ENCODE assay signal across 8 cellular contexts in the genomic region with DNA sequence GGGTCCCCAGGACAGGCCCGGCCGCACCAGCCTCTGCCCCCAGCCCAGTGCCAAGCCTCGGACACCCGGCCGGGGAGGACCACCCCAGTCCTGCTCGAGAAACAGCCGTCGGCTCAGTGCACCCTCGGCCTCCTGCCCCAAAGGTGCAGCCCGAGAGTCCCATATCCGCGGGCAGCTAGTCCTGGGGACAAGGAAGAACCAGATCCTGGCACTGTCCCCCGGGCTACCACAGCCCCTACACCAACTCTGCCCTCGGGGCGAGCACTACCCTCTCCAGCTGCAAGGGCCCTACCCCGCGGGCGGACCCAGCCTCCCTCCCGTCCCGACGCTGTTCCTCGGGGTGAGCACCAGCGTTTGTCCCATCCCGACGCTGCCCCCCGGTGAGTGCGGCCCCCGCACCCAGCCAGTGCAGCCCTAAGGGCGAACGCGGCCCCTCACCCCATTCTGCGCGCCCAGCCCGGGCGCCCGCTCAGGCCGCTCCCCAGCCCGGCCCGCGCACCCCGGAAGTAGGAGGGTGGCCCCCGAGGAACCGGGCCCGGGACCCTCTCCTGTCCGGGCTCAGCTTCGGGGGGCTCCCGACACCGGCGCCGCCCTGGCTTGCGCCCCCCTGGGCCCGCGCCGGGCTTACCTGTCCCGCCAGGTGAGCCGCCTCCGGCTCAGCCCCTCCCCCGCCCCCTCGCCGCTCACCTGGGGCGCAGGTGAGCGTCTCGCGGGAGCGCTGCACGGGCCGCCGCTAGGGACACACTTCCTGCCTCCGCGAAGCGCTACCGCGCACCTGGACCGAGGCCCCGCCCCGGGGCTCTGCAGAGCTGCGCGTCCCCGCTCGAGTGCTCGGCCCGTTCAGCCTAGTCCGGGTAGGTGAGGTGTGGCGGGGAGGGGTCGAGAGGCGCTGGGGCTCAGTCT. TPM values are rescaled to one million over a fixed set of nuclear protein-coding genes. Genes with fewer than 3 reads are reported as not detected.
A peak's percentile ranks its signal among the peaks of the same experiment; 100 is the strongest.
DNase-seq lines count a peak whose midpoint lies in the region; ATAC-seq and TF ChIP-seq lines count a peak whose summit lies in the region.

A gene with protein sequence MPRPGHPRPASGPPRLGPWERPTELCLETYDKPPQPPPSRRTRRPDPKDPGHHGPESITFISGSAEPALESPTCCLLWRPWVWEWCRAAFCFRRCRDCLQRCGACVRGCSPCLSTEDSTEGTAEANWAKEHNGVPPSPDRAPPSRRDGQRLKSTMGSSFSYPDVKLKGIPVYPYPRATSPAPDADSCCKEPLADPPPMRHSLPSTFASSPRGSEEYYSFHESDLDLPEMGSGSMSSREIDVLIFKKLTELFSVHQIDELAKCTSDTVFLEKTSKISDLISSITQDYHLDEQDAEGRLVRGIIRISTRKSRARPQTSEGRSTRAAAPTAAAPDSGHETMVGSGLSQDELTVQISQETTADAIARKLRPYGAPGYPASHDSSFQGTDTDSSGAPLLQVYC (minus strand): TSS at position 747 of the 903 bp plus-strand sequence. CDS start 8,088 bp downstream, outside the sequence.

- POLR2A ChIA-PET in naive thymus-derived CD4-positive, alpha-beta T cell (lab: Charles Lee) = interaction anchor here (0.5 to 0.9 kb wide), 3 partner anchors 70 to 183 kb away, joined by 3 to 4 read pairs (median 3); a partner anchor contains a TSS

- no peak for TF ChIP-seq CTCF in vagina (IDR thresholded peaks at IDR 0.05)

- no peak within 1 kb of the TSS for H3K27ac ChIP-seq in effector memory CD4-positive, alpha-beta T cell (ENCODE audit: insufficient read depth, low read length, poor library complexity, severe bottlenecking)
- H3K27ac ChIP-seq in naive thymus-derived CD4-positive, alpha-beta T cell (ENCODE audit: low read depth, low read length) = no peak within 1 kb of the TSS
- peak within 1 kb of the TSS; percentile 36 for H3K27ac ChIP-seq in vagina

- H3K9me3 Mint-ChIP-seq in activated CD4-positive, alpha-beta T cell treated with anti-CD3 and anti-CD28 coated beads, Interleukin-2, amount 10 ng/mL, durations not matched to agents 24 days and 14 days = no peaks in the 10 kb centered on the region
- H3K9me3 Mint-ChIP-seq in naive thymus-derived CD4-positive, alpha-beta T cell = peaks cover 0 to 3% (median 0%) of the 10 kb centered on the region in 11 donors

- H3K4me1 ChIP-seq in effector memory CD4-positive, alpha-beta T cell (ENCODE audit: control insufficient read depth, insufficient read depth, low read length, poor library complexity, severe bottlenecking) = peaks cover 14% of the 10 kb centered on the region
- peaks cover 6 to 8% of the 10 kb centered on the region in 2 donors for H3K4me1 ChIP-seq in naive thymus-derived CD4-positive, alpha-beta T cell (ENCODE audit: control insufficient read depth in 2 of 2, insufficient read depth in 2 of 2, low read length in 2 of 2)
- H3K4me1 ChIP-seq in vagina = peaks cover 12% of the 10 kb centered on the region

- peaks cover 6% of the 10 kb centered on the region for H3K4me1 Mint-ChIP-seq in activated CD4-positive, alpha-beta T cell treated with anti-CD3 and anti-CD28 coated beads, Interleukin-2, amount 10 ng/mL, durations not matched to agents 24 days and 14 days
- peaks cover 5 to 11% (median 6%) of the 10 kb centered on the region in 7 donors for H3K4me1 Mint-ChIP-seq in naive thymus-derived CD4-positive, alpha-beta T cell

- H3K27me3 Mint-ChIP-seq in activated CD4-positive, alpha-beta T cell treated with anti-CD3 and anti-CD28 coated beads, Interleukin-2, amount 10 ng/mL, durations not matched to agents 24 days and 14 days = peaks cover 60% of the 10 kb centered on the region
- peaks cover 8 to 76% (median 18%) of the 10 kb centered on the region in 5 donors for H3K27me3 Mint-ChIP-seq in naive thymus-derived CD4-positive, alpha-beta T cell

- peak within 1 kb of the TSS; percentile 74 for H3K4me3 Mint-ChIP-seq in activated CD4-positive, alpha-beta T cell treated with anti-CD3 and anti-CD28 coated beads, Interleukin-2, amount 10 ng/mL, durations not matched to agents 24 days and 14 days
- H3K4me3 Mint-ChIP-seq in naive thymus-derived CD4-positive, alpha-beta T cell = peak within 1 kb of the TSS; percentile 74 to 90 (median 84)

- no peak for TF ChIP-seq POLR2A in vagina (IDR thresholded peaks at IDR 0.05)

- intact Hi-C loops in activated CD4-positive, alpha-beta T cell treated with anti-CD3 and anti-CD28 coated beads, Interleukin-2, amount 10 ng/mL, durations not matched to agents 24 days and 14 days (cut with micrococcal nuclease) = no loop called here
- intact Hi-C loops in naive thymus-derived CD4-positive, alpha-beta T cell (cut with micrococcal nuclease) = no loop called here
- intact Hi-C loops in vagina (cut with DNase I) = no loop called here

- H3K27me3 ChIP-seq in effector memory CD4-positive, alpha-beta T cell (replicated peaks; ENCODE audit: control insufficient read depth, insufficient read depth, low read length, poor library complexity, severe bottlenecking) = no peaks in the 10 kb centered on the region
- peaks cover 0 to 6% of the 10 kb centered on the region in 2 donors for H3K27me3 ChIP-seq in naive thymus-derived CD4-positive, alpha-beta T cell (ENCODE audit: control insufficient read depth in 2 of 2, insufficient read depth in 2 of 2, low read length in 2 of 2)
- H3K27me3 ChIP-seq in vagina = peaks cover 10% of the 10 kb centered on the region

- no peaks in the 10 kb centered on the region for H3K36me3 ChIP-seq in effector memory CD4-positive, alpha-beta T cell (ENCODE audit: control insufficient read depth, insufficient read depth, low read length)
- H3K36me3 ChIP-seq in naive thymus-derived CD4-positive, alpha-beta T cell (ENCODE audit: control insufficient read depth in 2 of 3, insufficient read depth in 3 of 3, low read length in 3 of 3) = no peaks in the 10 kb centered on the region
- no peaks in the 10 kb centered on the region for H3K36me3 ChIP-seq in vagina

- CTCF ChIA-PET in naive thymus-derived CD4-positive, alpha-beta T cell (lab: Charles Lee) = interaction anchor here (0.7 kb wide), 1 partner anchor 22 kb away, joined by 3 read pairs; no protein-coding TSS in a partner anchor

- no peak within 1 kb of the TSS for H3K27ac Mint-ChIP-seq in activated CD4-positive, alpha-beta T cell treated with anti-CD3 and anti-CD28 coated beads, Interleukin-2, amount 10 ng/mL, durations not matched to agents 24 days and 14 days
- H3K27ac Mint-ChIP-seq in naive thymus-derived CD4-positive, alpha-beta T cell = peak within 1 kb of the TSS in 7 of 9 donors; percentile 38 to 83 (median 67)

- peak; percentile 93 for ATAC-seq in naive thymus-derived CD4-positive, alpha-beta T cell

- peak within 1 kb of the TSS; percentile 73 for H3K4me3 ChIP-seq in effector memory CD4-positive, alpha-beta T cell (ENCODE audit: insufficient read depth, low read depth, low read length, poor library complexity, severe bottlenecking)
- H3K4me3 ChIP-seq in naive thymus-derived CD4-positive, alpha-beta T cell (ENCODE audit: low read length) = peak within 1 kb of the TSS; percentile 61
- peak within 1 kb of the TSS; percentile 39 to 67 for H3K4me3 ChIP-seq in vagina

- H3K9me3 ChIP-seq in effector memory CD4-positive, alpha-beta T cell (ENCODE audit: control insufficient read depth, low read length) = no peaks in the 10 kb centered on the region
- no peaks in the 10 kb centered on the region for H3K9me3 ChIP-seq in naive thymus-derived CD4-positive, alpha-beta T cell (ENCODE audit: control insufficient read depth in 2 of 3, low read length in 3 of 3)
- no peaks in the 10 kb centered on the region for H3K9me3 ChIP-seq in vagina

- H3K36me3 Mint-ChIP-seq in activated CD4-positive, alpha-beta T cell treated with anti-CD3 and anti-CD28 coated beads, Interleukin-2, amount 10 ng/mL, durations not matched to agents 24 days and 14 days (ENCODE audit: low read depth) = no peaks in the 10 kb centered on the region
- peaks cover 0 to 15% (median 9%) of the 10 kb centered on the region in 5 donors for H3K36me3 Mint-ChIP-seq in naive thymus-derived CD4-positive, alpha-beta T cell

- DNase-seq in SIG-M5 treated with dmso at 0.1 percent for 504 hours (lab: John Stamatoyannopoulos, UW; ENCODE audit: unreplicated experiment) = peak; percentile 11
- no peak for DNase-seq in SIG-M5 (lab: John Stamatoyannopoulos, UW)
- peak; percentile 77 for DNase-seq in activated CD4-positive, alpha-beta T cell treated with anti-CD3 and anti-CD28 coated beads, Interleukin-2, amount 10 ng/mL, durations not matched to agents 24 days and 14 days
- DNase-seq in effector memory CD4-positive, alpha-beta T cell = peak; percentile 21 to 39 (median 36)
- peak; percentile 25 to 65 (median 63) for DNase-seq in naive thymus-derived CD4-positive, alpha-beta T cell
- DNase-seq in vagina (ENCODE audit: extremely low spot score in 2 of 2) = no peak
- DNase-seq in NK-92 treated with Interleukin-12 subunit alpha and Interleukin-12 subunit beta, amount 100 ng/mL, for 24 hours (lab: John Stamatoyannopoulos, UW) = no peak
- no peak for DNase-seq in cerebellar nuclear complex (lab: John Stamatoyannopoulos, UW)

RNA-seq across cellular contexts. Expression of the gene that starts here (rescaled TPM):
- not detected in 2 replicates for total RNA-seq in activated CD4-positive, alpha-beta T cell treated with anti-CD3 and anti-CD28 coated beads, Interleukin-2, amount 10 ng/mL, durations not matched to agents 24 days and 14 days
- 1 to 10 TPM in 4 of 5 experiments, not detected in 1; 1.7 to 2.2 (median 2.2) TPM for total RNA-seq in naive thymus-derived CD4-positive, alpha-beta T cell
- 1 to 10 TPM; 6.9 to 9.5 TPM for polyA plus RNA-seq in naive thymus-derived CD4-positive, alpha-beta T cell
- total RNA-seq in vagina = 7.4 TPM

Comparison
In these comparisons a context has a peak if more than half of its experiments do, and no peak if none do; other contexts are left out.
1. DNase-seq: peak in SIG-M5 treated with dmso at 0.1 percent for 504 hours (single experiment), effector memory CD4-positive, alpha-beta T cell (3 of 3) and naive thymus-derived CD4-positive, alpha-beta T cell (9 of 9); none in SIG-M5 (single experiment), vagina (0 of 2), NK-92 treated with Interleukin-12 subunit alpha and Interleukin-12 subunit beta, amount 100 ng/mL, for 24 hours (single experiment) and cerebellar nuclear complex (0 of 2).
2. Peak in DNase-seq in activated CD4-positive, alpha-beta T cell treated with anti-CD3 and anti-CD28 coated beads, Interleukin-2, amount 10 ng/mL, durations not matched to agents 24 days and 14 days; RNA of the gene not detected or under 1 TPM.
3. Peak in every context shown above with its lines, with median percentiles within 50 percentile points of each other: H3K4me3 ChIP-seq.